ENCODE assay signal across 29 cellular contexts in the genomic region with DNA sequence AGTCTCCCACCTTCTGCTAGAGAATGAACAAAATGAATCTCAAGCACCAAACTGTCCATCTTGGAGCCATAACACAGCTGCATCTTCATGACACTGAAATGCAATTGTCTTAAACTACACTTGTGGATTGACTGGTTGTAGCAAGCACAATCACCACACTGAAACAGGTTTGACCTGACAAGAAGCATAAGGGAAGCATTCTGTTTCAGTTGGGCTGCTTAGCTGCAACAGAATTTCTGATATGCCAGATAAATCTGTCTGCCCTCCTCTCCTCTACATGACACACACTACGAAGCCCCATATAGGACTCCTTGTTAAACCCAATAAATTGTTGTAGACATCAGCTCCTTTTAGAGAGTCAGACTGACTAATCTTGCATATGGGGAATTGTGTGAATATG.
"Had no signal": no experiment of that assay in that cellular context is flagged by ENCODE, and none has a peak within 500 bp of the region (broad histone marks: within the 10 kb centered on the region; RNA-seq: fewer than 3 reads in every experiment).

No MANE protein-coding gene starts in this region.

- H3K4me3 ChIP-seq: adrenal gland, body of pancreas, breast epithelium, SJSA1 had no signal

- H3K27me3 ChIP-seq: adrenal gland, body of pancreas, breast epithelium, SJSA1 had no signal

- H3K4me2 ChIP-seq: KMS-11, SK-N-SH had no signal

- ATAC-seq: activated CD4-positive, alpha-beta T cell treated with anti-CD3 and anti-CD28 coated beads for 36 hours; activated CD4-positive, CD25-positive, alpha-beta regulatory T cell treated with anti-CD3 and anti-CD28 coated beads, Interleukin-2, amount 50 U/mL, for 24 hours; activated naive CD4-positive, alpha-beta T cell treated with anti-CD3 and anti-CD28 coated beads, Interleukin-2, amount 50 U/mL, for 72 hours; activated T-cell treated with anti-CD3 and anti-CD28 coated beads, Interleukin-2, amount 50 U/mL, for 4 hours; body of pancreas; Panc1; WTC11 had no signal

- DNase-seq: activated CD4-positive, alpha-beta T cell treated with anti-CD3 and anti-CD28 coated beads for 36 hours; activated CD4-positive, alpha-beta T cell treated with anti-CD3 and anti-CD28 coated beads, Interleukin-2, amount 10 ng/mL, durations not matched to agents 7 days and 5 days; activated CD4-positive, alpha-beta T cell treated with anti-CD3 and anti-CD28 coated beads, Interleukin-2, amount 50 U/mL, for 48 hours; activated CD8-positive, alpha-beta memory T cell treated with anti-CD3 and anti-CD28 coated beads, Interleukin-2, amount 50 U/mL, for 4 hours; activated gamma-delta T cell treated with Interleukin-2 at 50 U/mL for 16 hours; activated naive CD4-positive, alpha-beta T cell treated with anti-CD3 and anti-CD28 coated beads for 36 hours; activated T-cell treated with anti-CD3 and anti-CD28 coated beads for 4 hours; activated T-cell treated with anti-CD3 and anti-CD28 coated beads, Interleukin-2, amount 50 U/mL, for 4 hours; adrenal gland; body of pancreas; MM.1S; NCI-H1092; NCI-H1436 treated with DMSO at 0.1 percent for 48 hours; NCI-H1694 treated with DMSO at 0.1 percent for 48 hours; NCI-H2029; NCI-H345; NCI-H510A; NCI-H526 treated with DMSO at 0.1 percent for 48 hours; NCI-H774; RPMI8226; SHP77 treated with DMSO at 0.1 percent for 48 hours; SK-N-SH had no signal

- H3K36me3 ChIP-seq: adrenal gland, breast epithelium, SJSA1 had no signal

- H3K4me1 ChIP-seq: adrenal gland, body of pancreas, breast epithelium, SJSA1 had no signal

- H3K9me3 ChIP-seq: adrenal gland, body of pancreas, breast epithelium, SJSA1, SK-N-SH had no signal

- H3K27ac ChIP-seq: adrenal gland, body of pancreas, breast epithelium, KMS-11, SJSA1 had no signal
